In genomic region chr10:72068126-72068765, GRCh38 we compare ENCODE assay signal across 1 cellular context.
TF ChIP-seq lines count a peak whose summit lies in the region.

No MANE protein-coding gene starts in this region.

TF ChIP-seq in GM12878, 131 proteins besides CTCF, POLR2A, EP300 and RAD21:
- no peak for TF ChIP-seq CUX1 (IDR thresholded peaks at IDR 0.05; ENCODE audit: insufficient replicate concordance, low read depth, low read length)
- no peak for TF ChIP-seq CHD4 (IDR thresholded peaks at IDR 0.05)
- no peak for TF ChIP-seq BACH1 (IDR thresholded peaks at IDR 0.05; ENCODE audit: borderline replicate concordance)
- no peak for TF ChIP-seq KAT2A (conservative IDR thresholded peaks at IDR 0.05; ENCODE audit: control insufficient read depth, low read depth, low read length)
- TF ChIP-seq SIX5 (IDR thresholded peaks at IDR 0.05; ENCODE audit: low read depth, low read length, severe bottlenecking), result no peak
TF ChIP-seq in GM12878: peak in this region for 0.
